Comparison of ENCODE assay signal across 1 cellular context in the genomic region with DNA sequence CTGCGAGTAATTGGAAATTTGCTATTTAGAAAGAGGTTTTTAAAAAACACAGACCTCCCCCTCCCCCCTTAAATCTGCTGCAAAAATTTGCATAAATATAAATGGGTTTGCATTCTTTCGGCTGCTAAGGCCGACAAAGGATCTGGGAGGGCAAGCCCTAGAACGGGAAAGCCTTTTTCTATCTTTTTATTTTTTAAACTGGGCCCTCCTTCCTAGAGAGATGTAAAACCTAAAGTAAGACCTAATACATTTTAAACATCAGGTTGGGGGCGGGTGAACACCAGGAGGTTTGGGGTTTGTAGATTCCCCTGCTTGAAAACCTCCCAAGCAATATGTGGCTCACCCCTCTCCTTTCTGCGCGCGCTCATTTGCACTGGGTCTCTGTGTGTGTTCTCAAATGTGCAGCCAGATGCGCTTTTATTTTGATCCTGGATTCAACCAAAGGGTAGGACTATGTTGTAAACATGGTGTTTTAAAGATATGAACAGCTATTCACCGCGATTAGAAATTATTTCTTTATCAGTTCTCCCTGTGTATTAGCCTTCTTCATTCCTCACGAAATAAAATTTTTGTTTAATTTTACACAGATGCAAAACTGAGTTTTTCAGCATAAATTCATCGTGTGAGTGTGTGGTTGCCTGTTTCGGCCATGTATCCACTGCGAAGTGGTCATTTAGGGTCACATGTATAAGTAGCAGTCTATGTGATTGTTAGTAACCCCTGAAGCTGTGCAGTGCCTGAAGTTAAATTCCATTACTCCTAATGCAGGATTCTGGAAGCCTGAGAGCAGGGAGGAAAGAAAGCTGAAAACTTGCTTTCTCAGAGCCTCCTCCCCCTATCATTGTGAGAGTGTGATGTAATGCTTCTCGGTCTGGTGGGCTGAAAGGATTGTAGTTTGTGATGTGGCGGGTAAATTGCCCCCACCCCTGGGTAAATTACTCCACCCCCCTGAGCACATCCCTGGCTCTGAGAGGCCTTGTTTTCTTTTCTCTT.
TF ChIP-seq lines count a peak whose summit lies in the region.

No MANE protein-coding gene starts in this region.

TF ChIP-seq in HepG2, 621 proteins besides CTCF, POLR2A, EP300 and RAD21 (continued from another document and continues in another):
- TF ChIP-seq SOX13 (IDR thresholded peaks at IDR 0.05) = no peak
- TF ChIP-seq SOX13 (CRISPR knock-in tag; conservative IDR thresholded peaks at IDR 0.05 in 1 of 2, IDR thresholded peaks at IDR 0.05 in 1 of 2) = no peak
- TF ChIP-seq ZNF30 (CRISPR knock-in tag; IDR thresholded peaks at IDR 0.05) = no peak
- no peak for TF ChIP-seq ZGPAT (CRISPR knock-in tag; IDR thresholded peaks at IDR 0.05)
- no peak for TF ChIP-seq ZNF878 (CRISPR knock-in tag; IDR thresholded peaks at IDR 0.05)
- no peak for TF ChIP-seq SNRNP70 (IDR thresholded peaks at IDR 0.05; ENCODE audit: low read depth, low read length)
- TF ChIP-seq RXRB (CRISPR knock-in tag; IDR thresholded peaks at IDR 0.05; ENCODE audit: borderline replicate concordance) = no peak
- TF ChIP-seq U2AF1 (optimal IDR thresholded peaks at IDR 0.05; ENCODE audit: low read depth, low read length) = no peak
- no peak for TF ChIP-seq CCDC6 (CRISPR knock-in tag; IDR thresholded peaks at IDR 0.05)
- TF ChIP-seq GATAD2A (CRISPR knock-in tag; IDR thresholded peaks at IDR 0.05) = no peak
- no peak for TF ChIP-seq SATB2 (CRISPR knock-in tag; IDR thresholded peaks at IDR 0.05)
- TF ChIP-seq NFKBIZ (CRISPR knock-in tag; IDR thresholded peaks at IDR 0.05) = no peak
- TF ChIP-seq, protein P1, sequence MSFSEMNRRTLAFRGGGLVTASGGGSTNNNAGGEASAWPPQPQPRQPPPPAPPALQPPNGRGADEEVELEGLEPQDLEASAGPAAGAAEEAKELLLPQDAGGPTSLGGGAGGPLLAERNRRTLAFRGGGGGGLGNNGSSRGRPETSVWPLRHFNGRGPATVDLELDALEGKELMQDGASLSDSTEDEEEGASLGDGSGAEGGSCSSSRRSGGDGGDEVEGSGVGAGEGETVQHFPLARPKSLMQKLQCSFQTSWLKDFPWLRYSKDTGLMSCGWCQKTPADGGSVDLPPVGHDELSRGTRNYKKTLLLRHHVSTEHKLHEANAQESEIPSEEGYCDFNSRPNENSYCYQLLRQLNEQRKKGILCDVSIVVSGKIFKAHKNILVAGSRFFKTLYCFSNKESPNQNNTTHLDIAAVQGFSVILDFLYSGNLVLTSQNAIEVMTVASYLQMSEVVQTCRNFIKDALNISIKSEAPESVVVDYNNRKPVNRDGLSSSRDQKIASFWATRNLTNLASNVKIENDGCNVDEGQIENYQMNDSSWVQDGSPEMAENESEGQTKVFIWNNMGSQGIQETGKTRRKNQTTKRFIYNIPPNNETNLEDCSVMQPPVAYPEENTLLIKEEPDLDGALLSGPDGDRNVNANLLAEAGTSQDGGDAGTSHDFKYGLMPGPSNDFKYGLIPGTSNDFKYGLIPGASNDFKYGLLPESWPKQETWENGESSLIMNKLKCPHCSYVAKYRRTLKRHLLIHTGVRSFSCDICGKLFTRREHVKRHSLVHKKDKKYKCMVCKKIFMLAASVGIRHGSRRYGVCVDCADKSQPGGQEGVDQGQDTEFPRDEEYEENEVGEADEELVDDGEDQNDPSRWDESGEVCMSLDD (CRISPR knock-in tag; IDR thresholded peaks at IDR 0.05; ENCODE audit: borderline replicate concordance) = no peak
- no peak for TF ChIP-seq PCBP1 (IDR thresholded peaks at IDR 0.05; ENCODE audit: borderline replicate concordance, low read depth, low read length)
- no peak for TF ChIP-seq ZMYM2 (CRISPR knock-in tag; IDR thresholded peaks at IDR 0.05)
- TF ChIP-seq, protein P2, sequence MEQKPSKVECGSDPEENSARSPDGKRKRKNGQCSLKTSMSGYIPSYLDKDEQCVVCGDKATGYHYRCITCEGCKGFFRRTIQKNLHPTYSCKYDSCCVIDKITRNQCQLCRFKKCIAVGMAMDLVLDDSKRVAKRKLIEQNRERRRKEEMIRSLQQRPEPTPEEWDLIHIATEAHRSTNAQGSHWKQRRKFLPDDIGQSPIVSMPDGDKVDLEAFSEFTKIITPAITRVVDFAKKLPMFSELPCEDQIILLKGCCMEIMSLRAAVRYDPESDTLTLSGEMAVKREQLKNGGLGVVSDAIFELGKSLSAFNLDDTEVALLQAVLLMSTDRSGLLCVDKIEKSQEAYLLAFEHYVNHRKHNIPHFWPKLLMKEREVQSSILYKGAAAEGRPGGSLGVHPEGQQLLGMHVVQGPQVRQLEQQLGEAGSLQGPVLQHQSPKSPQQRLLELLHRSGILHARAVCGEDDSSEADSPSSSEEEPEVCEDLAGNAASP (CRISPR knock-in tag; IDR thresholded peaks at IDR 0.05; ENCODE audit: borderline replicate concordance) = peak; percentile 68; the same call in 1 of the 2 replicates
- no peak for TF ChIP-seq SIX1 (CRISPR knock-in tag; IDR thresholded peaks at IDR 0.05; ENCODE audit: borderline replicate concordance)
- 0 out of 2 replicates have a peak, but pooled peaks have one; percentile 30 for TF ChIP-seq SNAPC2 (CRISPR knock-in tag; IDR thresholded peaks at IDR 0.05)
- TF ChIP-seq PATZ1 (CRISPR knock-in tag; IDR thresholded peaks at IDR 0.05) = peak; percentile 77
- TF ChIP-seq ZNF318 (CRISPR knock-in tag; IDR thresholded peaks at IDR 0.05) = no peak
- TF ChIP-seq ZFYVE20 (CRISPR knock-in tag; IDR thresholded peaks at IDR 0.05; ENCODE audit: borderline replicate concordance, low read depth) = no peak
- no peak for TF ChIP-seq NFE2L1 (CRISPR knock-in tag; IDR thresholded peaks at IDR 0.05; ENCODE audit: borderline replicate concordance)
- TF ChIP-seq ZNF468 (CRISPR knock-in tag; IDR thresholded peaks at IDR 0.05) = no peak
- no peak for TF ChIP-seq HCFC1 (IDR thresholded peaks at IDR 0.05; ENCODE audit: low read depth, low read length)
- no peak for TF ChIP-seq SMYD3 (CRISPR knock-in tag; IDR thresholded peaks at IDR 0.05)
- TF ChIP-seq THAP11 (CRISPR knock-in tag; IDR thresholded peaks at IDR 0.05) = no peak
- TF ChIP-seq, protein P3, sequence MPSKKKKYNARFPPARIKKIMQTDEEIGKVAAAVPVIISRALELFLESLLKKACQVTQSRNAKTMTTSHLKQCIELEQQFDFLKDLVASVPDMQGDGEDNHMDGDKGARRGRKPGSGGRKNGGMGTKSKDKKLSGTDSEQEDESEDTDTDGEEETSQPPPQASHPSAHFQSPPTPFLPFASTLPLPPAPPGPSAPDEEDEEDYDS (CRISPR knock-in tag; IDR thresholded peaks at IDR 0.05) = 0 out of 2 replicates have a peak, but pooled peaks have one; percentile 15
- TF ChIP-seq ZKSCAN8 (CRISPR knock-in tag; IDR thresholded peaks at IDR 0.05; ENCODE audit: borderline replicate concordance) = no peak
- TF ChIP-seq ZBTB4 (CRISPR knock-in tag; IDR thresholded peaks at IDR 0.05; ENCODE audit: borderline replicate concordance) = no peak
- no peak for TF ChIP-seq KLF6 (CRISPR knock-in tag; IDR thresholded peaks at IDR 0.05)
- no peak for TF ChIP-seq KMT2B (CRISPR knock-in tag; IDR thresholded peaks at IDR 0.05)
- TF ChIP-seq KDM5A (IDR thresholded peaks at IDR 0.05; ENCODE audit: borderline replicate concordance, low read length) = peak; percentile 25; the same call in 1 of the 2 replicates
- no peak for TF ChIP-seq MTA1 (CRISPR knock-in tag; IDR thresholded peaks at IDR 0.05; ENCODE audit: borderline replicate concordance)
- no peak for TF ChIP-seq ZNF562 (CRISPR knock-in tag; IDR thresholded peaks at IDR 0.05; ENCODE audit: borderline replicate concordance)
